Comparison of ENCODE assay signal across 1 cellular context in genomic region chr13:109785892-109786450, GRCh38.
TF ChIP-seq lines count a peak whose summit lies in the region.

No MANE protein-coding gene starts in this region.

TF ChIP-seq in GM23338, 12 proteins besides CTCF, POLR2A, EP300 and RAD21 (continued from another document):
- TF ChIP-seq JUNB (IDR thresholded peaks at IDR 0.05; ENCODE audit: unreplicated experiment) (no peak), STAT1 (IDR thresholded peaks at IDR 0.05; ENCODE audit: unreplicated experiment) (no peak), ZNF331 (CRISPR knock-in tag; IDR thresholded peaks at IDR 0.05; ENCODE audit: low read depth) (no peak), CREB1 (CRISPR knock-in tag; IDR thresholded peaks at IDR 0.05; ENCODE audit: low read depth) (no peak)
TF ChIP-seq in GM23338: peak in this region for 0.
